Comparison of ENCODE assay signal across 1 cellular context in genomic region chr18:50266248-50266704, GRCh38.
TF ChIP-seq lines count a peak whose summit lies in the region.

Gene CFAP53, minus strand, starts transcription at chr18:50266495. Its CDS starts 91 bp downstream, at chr18:50266404.

TF ChIP-seq in HepG2, 621 proteins besides CTCF, POLR2A, EP300 and RAD21 (continued from another document and continues in another):
- TF ChIP-seq SNAI1 (CRISPR knock-in tag; IDR thresholded peaks at IDR 0.05; ENCODE audit: borderline replicate concordance), result no peak
- peak; percentile 39; the same call in 1 of the 2 replicates for TF ChIP-seq HNF1B (CRISPR knock-in tag; IDR thresholded peaks at IDR 0.05)
- no peak for TF ChIP-seq PHF21A (CRISPR knock-in tag; IDR thresholded peaks at IDR 0.05)
- TF ChIP-seq DZIP1 (CRISPR knock-in tag; IDR thresholded peaks at IDR 0.05), result no peak
- no peak for TF ChIP-seq DBP (CRISPR knock-in tag; IDR thresholded peaks at IDR 0.05; ENCODE audit: not compliant biosample characterization)
- TF ChIP-seq ZNF646 (CRISPR knock-in tag; IDR thresholded peaks at IDR 0.05), result no peak
- no peak for TF ChIP-seq ZBTB37 (CRISPR knock-in tag; IDR thresholded peaks at IDR 0.05)
- no peak for TF ChIP-seq ZNF691 (CRISPR knock-in tag; IDR thresholded peaks at IDR 0.05; ENCODE audit: borderline replicate concordance, low read depth)
- no peak for TF ChIP-seq FOXJ3 (CRISPR knock-in tag; IDR thresholded peaks at IDR 0.05; ENCODE audit: borderline replicate concordance)
- TF ChIP-seq MXI1 (IDR thresholded peaks at IDR 0.05; ENCODE audit: borderline replicate concordance, low read depth, low read length), result peak; percentile 97
- TF ChIP-seq ZFY (CRISPR knock-in tag; IDR thresholded peaks at IDR 0.05), result peak; percentile 46; the same call in 1 of the 2 replicates
- TF ChIP-seq ZNF749 (CRISPR knock-in tag; IDR thresholded peaks at IDR 0.05; ENCODE audit: borderline replicate concordance), result 0 out of 2 replicates have a peak, but pooled peaks have one; percentile 53
- no peak for TF ChIP-seq ZNF772 (CRISPR knock-in tag; IDR thresholded peaks at IDR 0.05)
- peak; percentile 57; the same call in 1 of the 2 replicates for TF ChIP-seq SP2 (CRISPR knock-in tag; IDR thresholded peaks at IDR 0.05)
- TF ChIP-seq AHDC1 (CRISPR knock-in tag; IDR thresholded peaks at IDR 0.05; ENCODE audit: borderline replicate concordance), result no peak
- no peak for TF ChIP-seq ZNF512 (CRISPR knock-in tag; IDR thresholded peaks at IDR 0.05)
- no peak for TF ChIP-seq ZNF12 (CRISPR knock-in tag; IDR thresholded peaks at IDR 0.05)
- TF ChIP-seq ARNT2 (CRISPR knock-in tag; IDR thresholded peaks at IDR 0.05; ENCODE audit: low read depth), result peak; percentile 79
- TF ChIP-seq ONECUT2 (CRISPR knock-in tag; IDR thresholded peaks at IDR 0.05), result no peak
- TF ChIP-seq ZNF574 (CRISPR knock-in tag; IDR thresholded peaks at IDR 0.05), result peak; percentile 79
- no peak for TF ChIP-seq GTF3A (CRISPR knock-in tag; conservative IDR thresholded peaks at IDR 0.05)
- TF ChIP-seq ASH2L (IDR thresholded peaks at IDR 0.05; ENCODE audit: insufficient read length, low read depth, low read length), result peak; percentile 30
- TF ChIP-seq KLF12 (CRISPR knock-in tag; IDR thresholded peaks at IDR 0.05; ENCODE audit: borderline replicate concordance), result 0 out of 2 replicates have a peak, but pooled peaks have one; percentile 64
- TF ChIP-seq MXD3 (CRISPR knock-in tag; IDR thresholded peaks at IDR 0.05), result no peak
- no peak for TF ChIP-seq RARA (CRISPR knock-in tag; IDR thresholded peaks at IDR 0.05)
- TF ChIP-seq MED1 (CRISPR knock-in tag; IDR thresholded peaks at IDR 0.05), result no peak
- TF ChIP-seq ZFP90 (CRISPR knock-in tag; IDR thresholded peaks at IDR 0.05; ENCODE audit: borderline replicate concordance), result 0 out of 2 replicates have a peak, but pooled peaks have one; percentile 33
